In the genomic region with DNA sequence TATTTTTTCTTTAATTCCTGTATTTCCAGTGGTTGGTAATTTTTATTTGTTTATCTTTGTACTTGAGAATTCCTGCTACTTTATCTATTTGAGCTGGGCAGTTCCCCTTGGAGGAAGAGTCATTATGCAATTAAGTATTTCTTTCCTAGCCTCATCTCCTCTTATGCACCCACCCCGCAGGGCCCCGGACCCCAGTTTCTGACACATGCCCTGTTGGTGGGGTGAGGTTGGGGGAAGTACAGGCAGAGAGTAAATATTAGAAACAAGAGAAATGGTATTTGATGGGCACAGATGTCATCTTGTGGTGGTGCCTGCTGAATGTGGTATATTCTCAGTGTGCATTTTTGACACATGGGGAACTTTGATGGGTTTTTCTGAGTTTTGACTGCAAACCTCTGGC, we compare ENCODE assay signal across 17 cellular contexts.
A peak's percentile ranks its signal among the peaks of the same experiment; 100 is the strongest.
DNase-seq lines count a peak whose midpoint lies in the region; ATAC-seq and TF ChIP-seq lines count a peak whose summit lies in the region.
"Had no signal": no experiment of that assay in that cellular context is flagged by ENCODE, and none has a peak within 500 bp of the region (broad histone marks: within the 10 kb centered on the region; RNA-seq: fewer than 3 reads in every experiment).

No MANE protein-coding gene starts in this region.

- WGBS in esophagus muscularis mucosa = 88% methylated on average over 2 of the region's 2 CpGs

- H3K9me3 ChIP-seq in right atrium auricular region (peaks cover 0 to 8% of the 10 kb centered on the region in 2 donors), esophagus muscularis mucosa (peaks cover 0 to 4% (median 0%) of the 10 kb centered on the region in 4 donors), tibial artery (peaks cover 0 to 3% (median 0%) of the 10 kb centered on the region in 3 donors)
- H3K9me3 ChIP-seq: A549, Caco-2 had no signal

- DNase-seq in Right ventricle myocardium inferior (ENCODE audit: missing footprints) = peak; percentile 62
- no peak for DNase-seq in right atrium auricular region (ENCODE audit: low spot score)
- peak; percentile 57 for DNase-seq in esophagus muscularis mucosa (ENCODE audit: extremely low spot score)
- no peak for DNase-seq in tibial artery
- DNase-seq in GM19240 (ENCODE audit: insufficient read length, low spot score) = no peak
- DNase-seq: AML-193; Caco-2; Calu3; CD4-positive, alpha-beta T cell; CD8-positive, alpha-beta T cell; DMS79 treated with DMSO at 0.1 percent for 48 hours; GF-D8 had no signal

- TF ChIP-seq POLR2A in esophagus muscularis mucosa (IDR thresholded peaks at IDR 0.05; ENCODE audit: low read depth) = no peak

- no peak for TF ChIP-seq EP300 in esophagus muscularis mucosa (IDR thresholded peaks at IDR 0.05)

- H3K36me3 ChIP-seq in right atrium auricular region = no peaks in the 10 kb centered on the region
- no peaks in the 10 kb centered on the region for H3K36me3 ChIP-seq in esophagus muscularis mucosa
- H3K36me3 ChIP-seq in tibial artery = no peaks in the 10 kb centered on the region
- H3K36me3 ChIP-seq: BLaER1 treated with 17β-estradiol and CSF1 and Interleukin-3, amounts not matched to agents 10 nM and 100 nM had no signal

- intact Hi-C loops in Right ventricle myocardium inferior (cut with DNase I) (no loop called here), esophagus muscularis mucosa (cut with DNase I) (no loop called here), tibial artery (cut with DNase I; ENCODE audit: low total_unique reads) (no loop called here)

- H3K27ac ChIP-seq in right atrium auricular region (no peak overlapping the region), esophagus muscularis mucosa (replicated peaks in 1 of 4) (no peak overlapping the region), tibial artery (peak overlapping the region; percentile 32 to 47)
- H3K27ac ChIP-seq: 22Rv1; A549; BLaER1 treated with 17β-estradiol and CSF1 and Interleukin-3, amounts not matched to agents 10 nM and 100 nM; C4-2B had no signal

- H3K27me3 ChIP-seq in right atrium auricular region = no peaks in the 10 kb centered on the region
- no peaks in the 10 kb centered on the region for H3K27me3 ChIP-seq in esophagus muscularis mucosa
- no peaks in the 10 kb centered on the region for H3K27me3 ChIP-seq in tibial artery
- H3K27me3 ChIP-seq: BLaER1 treated with 17β-estradiol and CSF1 and Interleukin-3, amounts not matched to agents 10 nM and 100 nM had no signal

- H3K4me1 ChIP-seq in right atrium auricular region (no peaks in the 10 kb centered on the region), esophagus muscularis mucosa (peaks cover 0 to 5% (median 0%) of the 10 kb centered on the region in 4 donors), tibial artery (peaks cover 0 to 48% (median 26%) of the 10 kb centered on the region in 4 donors)
- H3K4me1 ChIP-seq: A549, Caco-2 had no signal

- ATAC-seq in Right ventricle myocardium inferior (no peak), GM21526 (IDR thresholded peaks at IDR 0.05; ENCODE audit: low FRiP score, unreplicated experiment) (no peak)
- ATAC-seq: A549; CD8-positive, alpha-beta T cell had no signal

- TF ChIP-seq CTCF in right atrium auricular region (IDR thresholded peaks at IDR 0.05) (no peak), esophagus muscularis mucosa (IDR thresholded peaks at IDR 0.05) (no peak), tibial artery (IDR thresholded peaks at IDR 0.05) (no peak)

- H3K4me3 ChIP-seq in right atrium auricular region (no peak overlapping the region), esophagus muscularis mucosa (no peak overlapping the region), tibial artery (no peak overlapping the region)
- H3K4me3 ChIP-seq: A549; BLaER1 treated with 17β-estradiol and CSF1 and Interleukin-3, amounts not matched to agents 10 nM and 100 nM had no signal

Comparison
In these comparisons a context has a peak if more than half of its experiments do, and no peak if none do; other contexts are left out.
1. DNase-seq: peak in Right ventricle myocardium inferior (single experiment) and esophagus muscularis mucosa (single experiment); none in right atrium auricular region (single experiment), tibial artery (0 of 2) and GM19240 (single experiment).
2. H3K27ac ChIP-seq: peak in tibial artery (2 of 2); none in right atrium auricular region (0 of 2) and esophagus muscularis mucosa (0 of 4).